ENCODE assay signal across 1 cellular context in the genomic region with DNA sequence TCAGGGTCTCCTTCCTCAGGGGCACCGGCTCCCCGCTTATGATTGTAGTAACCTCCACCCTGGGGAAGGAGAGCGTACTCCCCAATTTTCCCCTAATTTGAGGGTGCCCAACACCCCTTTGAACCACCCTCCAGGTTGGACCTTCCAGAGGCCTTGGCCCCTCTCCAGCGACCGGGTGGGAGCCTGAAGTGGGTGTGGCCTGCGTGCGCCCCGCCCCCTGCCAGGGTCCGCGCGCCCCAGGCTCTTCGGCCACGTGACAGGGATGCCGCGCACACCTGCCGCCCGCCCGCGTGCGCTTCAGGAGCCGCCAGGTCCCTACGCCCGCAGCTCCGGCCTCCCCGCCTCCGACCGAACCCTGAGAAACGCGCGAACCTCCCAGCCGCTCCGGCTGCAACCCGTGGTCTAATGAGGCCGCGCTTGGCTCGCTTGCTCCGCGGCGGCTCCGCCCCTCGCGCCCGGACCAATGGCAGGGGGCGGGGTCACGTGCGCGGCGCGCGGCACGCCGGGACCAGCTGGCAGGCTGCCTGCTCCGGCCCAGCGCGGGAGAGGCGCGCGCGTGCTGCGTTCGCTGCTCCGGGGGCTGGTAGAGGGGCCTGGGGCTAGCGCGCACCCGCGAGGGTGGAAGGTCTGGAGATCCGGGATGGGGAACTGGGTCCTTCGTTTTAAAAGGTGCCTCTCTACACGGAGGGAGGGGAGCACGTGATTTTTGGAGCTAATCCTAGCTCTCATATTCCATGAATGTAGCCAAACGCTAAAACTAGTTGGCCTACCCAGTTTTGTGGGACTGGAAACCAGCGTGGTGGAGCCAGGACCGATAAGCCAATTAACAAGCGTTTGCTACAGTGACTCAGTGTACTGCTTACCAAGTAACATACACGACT.
A peak's percentile ranks its signal among the peaks of the same experiment; 100 is the strongest.
TF ChIP-seq lines count a peak whose summit lies in the region.

A gene (minus strand): TSS at position 404 of the 881 bp plus-strand sequence. CDS start 618 bp downstream, outside the sequence.

TF ChIP-seq in HepG2, 621 proteins besides CTCF, POLR2A, EP300 and RAD21 (continued from another document and continues in another):
- TF ChIP-seq, protein P1, sequence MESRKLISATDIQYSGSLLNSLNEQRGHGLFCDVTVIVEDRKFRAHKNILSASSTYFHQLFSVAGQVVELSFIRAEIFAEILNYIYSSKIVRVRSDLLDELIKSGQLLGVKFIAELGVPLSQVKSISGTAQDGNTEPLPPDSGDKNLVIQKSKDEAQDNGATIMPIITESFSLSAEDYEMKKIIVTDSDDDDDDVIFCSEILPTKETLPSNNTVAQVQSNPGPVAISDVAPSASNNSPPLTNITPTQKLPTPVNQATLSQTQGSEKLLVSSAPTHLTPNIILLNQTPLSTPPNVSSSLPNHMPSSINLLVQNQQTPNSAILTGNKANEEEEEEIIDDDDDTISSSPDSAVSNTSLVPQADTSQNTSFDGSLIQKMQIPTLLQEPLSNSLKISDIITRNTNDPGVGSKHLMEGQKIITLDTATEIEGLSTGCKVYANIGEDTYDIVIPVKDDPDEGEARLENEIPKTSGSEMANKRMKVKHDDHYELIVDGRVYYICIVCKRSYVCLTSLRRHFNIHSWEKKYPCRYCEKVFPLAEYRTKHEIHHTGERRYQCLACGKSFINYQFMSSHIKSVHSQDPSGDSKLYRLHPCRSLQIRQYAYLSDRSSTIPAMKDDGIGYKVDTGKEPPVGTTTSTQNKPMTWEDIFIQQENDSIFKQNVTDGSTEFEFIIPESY (CRISPR knock-in tag; IDR thresholded peaks at IDR 0.05): no peak
- TF ChIP-seq, protein P2, sequence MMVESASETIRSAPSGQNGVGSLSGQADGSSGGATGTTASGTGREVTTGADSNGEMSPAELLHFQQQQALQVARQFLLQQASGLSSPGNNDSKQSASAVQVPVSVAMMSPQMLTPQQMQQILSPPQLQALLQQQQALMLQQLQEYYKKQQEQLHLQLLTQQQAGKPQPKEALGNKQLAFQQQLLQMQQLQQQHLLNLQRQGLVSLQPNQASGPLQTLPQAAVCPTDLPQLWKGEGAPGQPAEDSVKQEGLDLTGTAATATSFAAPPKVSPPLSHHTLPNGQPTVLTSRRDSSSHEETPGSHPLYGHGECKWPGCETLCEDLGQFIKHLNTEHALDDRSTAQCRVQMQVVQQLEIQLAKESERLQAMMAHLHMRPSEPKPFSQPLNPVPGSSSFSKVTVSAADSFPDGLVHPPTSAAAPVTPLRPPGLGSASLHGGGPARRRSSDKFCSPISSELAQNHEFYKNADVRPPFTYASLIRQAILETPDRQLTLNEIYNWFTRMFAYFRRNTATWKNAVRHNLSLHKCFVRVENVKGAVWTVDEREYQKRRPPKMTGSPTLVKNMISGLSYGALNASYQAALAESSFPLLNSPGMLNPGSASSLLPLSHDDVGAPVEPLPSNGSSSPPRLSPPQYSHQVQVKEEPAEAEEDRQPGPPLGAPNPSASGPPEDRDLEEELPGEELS (CRISPR knock-in tag; IDR thresholded peaks at IDR 0.05): peak; percentile 47; the same call in 1 of the 2 replicates
- TF ChIP-seq, protein P3, sequence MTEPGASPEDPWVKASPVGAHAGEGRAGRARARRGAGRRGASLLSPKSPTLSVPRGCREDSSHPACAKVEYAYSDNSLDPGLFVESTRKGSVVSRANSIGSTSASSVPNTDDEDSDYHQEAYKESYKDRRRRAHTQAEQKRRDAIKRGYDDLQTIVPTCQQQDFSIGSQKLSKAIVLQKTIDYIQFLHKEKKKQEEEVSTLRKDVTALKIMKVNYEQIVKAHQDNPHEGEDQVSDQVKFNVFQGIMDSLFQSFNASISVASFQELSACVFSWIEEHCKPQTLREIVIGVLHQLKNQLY (CRISPR knock-in tag; IDR thresholded peaks at IDR 0.05): 0 out of 2 replicates have a peak, but pooled peaks have one; percentile 40
- TF ChIP-seq, protein P4, sequence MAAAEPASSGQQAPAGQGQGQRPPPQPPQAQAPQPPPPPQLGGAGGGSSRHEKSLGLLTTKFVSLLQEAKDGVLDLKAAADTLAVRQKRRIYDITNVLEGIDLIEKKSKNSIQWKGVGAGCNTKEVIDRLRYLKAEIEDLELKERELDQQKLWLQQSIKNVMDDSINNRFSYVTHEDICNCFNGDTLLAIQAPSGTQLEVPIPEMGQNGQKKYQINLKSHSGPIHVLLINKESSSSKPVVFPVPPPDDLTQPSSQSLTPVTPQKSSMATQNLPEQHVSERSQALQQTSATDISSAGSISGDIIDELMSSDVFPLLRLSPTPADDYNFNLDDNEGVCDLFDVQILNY (CRISPR knock-in tag; conservative IDR thresholded peaks at IDR 0.05): peak; percentile 73; the same call in 1 of the 2 replicates
- TF ChIP-seq SUZ12 (IDR thresholded peaks at IDR 0.05; ENCODE audit: low read depth, low read length) (peak; percentile 26; the same call in 1 of the 2 replicates), JUN (CRISPR knock-in tag; IDR thresholded peaks at IDR 0.05) (peak; percentile 72), DPF2 (CRISPR knock-in tag; IDR thresholded peaks at IDR 0.05; ENCODE audit: borderline replicate concordance, low read depth) (no peak), HDAC1 (CRISPR knock-in tag; IDR thresholded peaks at IDR 0.05) (peak; percentile 85), NFYC (CRISPR knock-in tag; IDR thresholded peaks at IDR 0.05) (peak; percentile 78), MAZ (IDR thresholded peaks at IDR 0.05; ENCODE audit: borderline replicate concordance, low read depth, low read length) (peak; percentile 46; the same call in 1 of the 2 replicates), MAZ (CRISPR knock-in tag; IDR thresholded peaks at IDR 0.05; ENCODE audit: low read depth) (peak; percentile 84), MTA1 (CRISPR knock-in tag; IDR thresholded peaks at IDR 0.05; ENCODE audit: borderline replicate concordance) (peak; percentile 23; the same call in 1 of the 2 replicates), NKX3-1 (CRISPR knock-in tag; IDR thresholded peaks at IDR 0.05) (peak; percentile 92; the same call in 1 of the 2 replicates), JDP2 (CRISPR knock-in tag; IDR thresholded peaks at IDR 0.05; ENCODE audit: borderline replicate concordance) (peak; percentile 68; the same call in 1 of the 2 replicates), ZNF20 (CRISPR knock-in tag; IDR thresholded peaks at IDR 0.05) (0 out of 2 replicates have a peak, but pooled peaks have one; percentile 44), KLF16 (CRISPR knock-in tag; IDR thresholded peaks at IDR 0.05) (peak in 1 of 2 experiments; percentile 73; a peak in 1 of 4 replicates), SPEN (CRISPR knock-in tag; IDR thresholded peaks at IDR 0.05; ENCODE audit: low read depth) (peak; percentile 94), NCOA2 (CRISPR knock-in tag; IDR thresholded peaks at IDR 0.05) (peak; percentile 33; the same call in 1 of the 2 replicates), ZNF296 (CRISPR knock-in tag; conservative IDR thresholded peaks at IDR 0.05) (0 out of 2 replicates have a peak, but pooled peaks have one; percentile 6), SMARCE1 (IDR thresholded peaks at IDR 0.05; ENCODE audit: borderline replicate concordance) (no peak)
- TF ChIP-seq, protein P5, sequence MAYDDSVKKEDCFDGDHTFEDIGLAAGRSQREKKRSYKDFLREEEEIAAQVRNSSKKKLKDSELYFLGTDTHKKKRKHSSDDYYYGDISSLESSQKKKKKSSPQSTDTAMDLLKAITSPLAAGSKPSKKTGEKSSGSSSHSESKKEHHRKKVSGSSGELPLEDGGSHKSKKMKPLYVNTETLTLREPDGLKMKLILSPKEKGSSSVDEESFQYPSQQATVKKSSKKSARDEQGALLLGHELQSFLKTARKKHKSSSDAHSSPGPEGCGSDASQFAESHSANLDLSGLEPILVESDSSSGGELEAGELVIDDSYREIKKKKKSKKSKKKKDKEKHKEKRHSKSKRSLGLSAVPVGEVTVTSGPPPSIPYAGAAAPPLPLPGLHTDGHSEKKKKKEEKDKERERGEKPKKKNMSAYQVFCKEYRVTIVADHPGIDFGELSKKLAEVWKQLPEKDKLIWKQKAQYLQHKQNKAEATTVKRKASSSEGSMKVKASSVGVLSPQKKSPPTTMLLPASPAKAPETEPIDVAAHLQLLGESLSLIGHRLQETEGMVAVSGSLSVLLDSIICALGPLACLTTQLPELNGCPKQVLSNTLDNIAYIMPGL (CRISPR knock-in tag; IDR thresholded peaks at IDR 0.05; ENCODE audit: borderline replicate concordance in 1 of 2, low read depth in 1 of 2): 0 out of 4 replicates have a peak, but pooled peaks of 1 of the 2 experiments have one; percentile 26
- TF ChIP-seq, protein P6, sequence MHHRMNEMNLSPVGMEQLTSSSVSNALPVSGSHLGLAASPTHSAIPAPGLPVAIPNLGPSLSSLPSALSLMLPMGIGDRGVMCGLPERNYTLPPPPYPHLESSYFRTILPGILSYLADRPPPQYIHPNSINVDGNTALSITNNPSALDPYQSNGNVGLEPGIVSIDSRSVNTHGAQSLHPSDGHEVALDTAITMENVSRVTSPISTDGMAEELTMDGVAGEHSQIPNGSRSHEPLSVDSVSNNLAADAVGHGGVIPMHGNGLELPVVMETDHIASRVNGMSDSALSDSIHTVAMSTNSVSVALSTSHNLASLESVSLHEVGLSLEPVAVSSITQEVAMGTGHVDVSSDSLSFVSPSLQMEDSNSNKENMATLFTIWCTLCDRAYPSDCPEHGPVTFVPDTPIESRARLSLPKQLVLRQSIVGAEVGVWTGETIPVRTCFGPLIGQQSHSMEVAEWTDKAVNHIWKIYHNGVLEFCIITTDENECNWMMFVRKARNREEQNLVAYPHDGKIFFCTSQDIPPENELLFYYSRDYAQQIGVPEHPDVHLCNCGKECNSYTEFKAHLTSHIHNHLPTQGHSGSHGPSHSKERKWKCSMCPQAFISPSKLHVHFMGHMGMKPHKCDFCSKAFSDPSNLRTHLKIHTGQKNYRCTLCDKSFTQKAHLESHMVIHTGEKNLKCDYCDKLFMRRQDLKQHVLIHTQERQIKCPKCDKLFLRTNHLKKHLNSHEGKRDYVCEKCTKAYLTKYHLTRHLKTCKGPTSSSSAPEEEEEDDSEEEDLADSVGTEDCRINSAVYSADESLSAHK (CRISPR knock-in tag; IDR thresholded peaks at IDR 0.05; ENCODE audit: borderline replicate concordance): no peak; the same call in 1 of the 2 replicates
- TF ChIP-seq, protein P7, sequence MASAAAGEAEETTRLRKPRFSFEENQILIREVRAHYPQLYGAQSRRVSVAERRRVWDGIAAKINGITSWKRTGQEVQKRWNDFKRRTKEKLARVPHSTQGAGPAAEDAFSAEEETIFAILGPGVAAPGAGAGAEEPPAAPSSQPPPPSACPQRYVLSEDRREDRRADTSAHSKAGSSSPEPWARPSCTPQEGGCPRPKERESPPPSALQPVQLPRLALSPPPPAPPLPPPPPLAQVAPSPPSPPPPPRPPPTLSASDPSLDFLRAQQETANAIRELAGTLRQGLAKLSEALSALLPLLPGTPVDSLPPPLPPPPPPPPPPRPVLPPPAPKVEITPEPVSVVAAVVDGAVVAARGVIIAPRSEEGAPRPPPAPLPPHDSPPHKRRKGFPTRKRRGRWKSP (CRISPR knock-in tag; IDR thresholded peaks at IDR 0.05): peak; percentile 91
- TF ChIP-seq, protein P8, sequence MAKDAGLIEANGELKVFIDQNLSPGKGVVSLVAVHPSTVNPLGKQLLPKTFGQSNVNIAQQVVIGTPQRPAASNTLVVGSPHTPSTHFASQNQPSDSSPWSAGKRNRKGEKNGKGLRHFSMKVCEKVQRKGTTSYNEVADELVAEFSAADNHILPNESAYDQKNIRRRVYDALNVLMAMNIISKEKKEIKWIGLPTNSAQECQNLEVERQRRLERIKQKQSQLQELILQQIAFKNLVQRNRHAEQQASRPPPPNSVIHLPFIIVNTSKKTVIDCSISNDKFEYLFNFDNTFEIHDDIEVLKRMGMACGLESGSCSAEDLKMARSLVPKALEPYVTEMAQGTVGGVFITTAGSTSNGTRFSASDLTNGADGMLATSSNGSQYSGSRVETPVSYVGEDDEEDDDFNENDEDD (CRISPR knock-in tag; IDR thresholded peaks at IDR 0.05; ENCODE audit: borderline replicate concordance): peak; percentile 99
- TF ChIP-seq, protein P9, sequence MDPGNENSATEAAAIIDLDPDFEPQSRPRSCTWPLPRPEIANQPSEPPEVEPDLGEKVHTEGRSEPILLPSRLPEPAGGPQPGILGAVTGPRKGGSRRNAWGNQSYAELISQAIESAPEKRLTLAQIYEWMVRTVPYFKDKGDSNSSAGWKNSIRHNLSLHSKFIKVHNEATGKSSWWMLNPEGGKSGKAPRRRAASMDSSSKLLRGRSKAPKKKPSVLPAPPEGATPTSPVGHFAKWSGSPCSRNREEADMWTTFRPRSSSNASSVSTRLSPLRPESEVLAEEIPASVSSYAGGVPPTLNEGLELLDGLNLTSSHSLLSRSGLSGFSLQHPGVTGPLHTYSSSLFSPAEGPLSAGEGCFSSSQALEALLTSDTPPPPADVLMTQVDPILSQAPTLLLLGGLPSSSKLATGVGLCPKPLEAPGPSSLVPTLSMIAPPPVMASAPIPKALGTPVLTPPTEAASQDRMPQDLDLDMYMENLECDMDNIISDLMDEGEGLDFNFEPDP (CRISPR knock-in tag; conservative IDR thresholded peaks at IDR 0.05): no peak
- TF ChIP-seq, protein P10, sequence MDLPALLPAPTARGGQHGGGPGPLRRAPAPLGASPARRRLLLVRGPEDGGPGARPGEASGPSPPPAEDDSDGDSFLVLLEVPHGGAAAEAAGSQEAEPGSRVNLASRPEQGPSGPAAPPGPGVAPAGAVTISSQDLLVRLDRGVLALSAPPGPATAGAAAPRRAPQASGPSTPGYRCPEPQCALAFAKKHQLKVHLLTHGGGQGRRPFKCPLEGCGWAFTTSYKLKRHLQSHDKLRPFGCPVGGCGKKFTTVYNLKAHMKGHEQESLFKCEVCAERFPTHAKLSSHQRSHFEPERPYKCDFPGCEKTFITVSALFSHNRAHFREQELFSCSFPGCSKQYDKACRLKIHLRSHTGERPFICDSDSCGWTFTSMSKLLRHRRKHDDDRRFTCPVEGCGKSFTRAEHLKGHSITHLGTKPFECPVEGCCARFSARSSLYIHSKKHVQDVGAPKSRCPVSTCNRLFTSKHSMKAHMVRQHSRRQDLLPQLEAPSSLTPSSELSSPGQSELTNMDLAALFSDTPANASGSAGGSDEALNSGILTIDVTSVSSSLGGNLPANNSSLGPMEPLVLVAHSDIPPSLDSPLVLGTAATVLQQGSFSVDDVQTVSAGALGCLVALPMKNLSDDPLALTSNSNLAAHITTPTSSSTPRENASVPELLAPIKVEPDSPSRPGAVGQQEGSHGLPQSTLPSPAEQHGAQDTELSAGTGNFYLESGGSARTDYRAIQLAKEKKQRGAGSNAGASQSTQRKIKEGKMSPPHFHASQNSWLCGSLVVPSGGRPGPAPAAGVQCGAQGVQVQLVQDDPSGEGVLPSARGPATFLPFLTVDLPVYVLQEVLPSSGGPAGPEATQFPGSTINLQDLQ (CRISPR knock-in tag; IDR thresholded peaks at IDR 0.05): peak; percentile 70; the same call in 1 of the 2 replicates
- TF ChIP-seq, protein P11, sequence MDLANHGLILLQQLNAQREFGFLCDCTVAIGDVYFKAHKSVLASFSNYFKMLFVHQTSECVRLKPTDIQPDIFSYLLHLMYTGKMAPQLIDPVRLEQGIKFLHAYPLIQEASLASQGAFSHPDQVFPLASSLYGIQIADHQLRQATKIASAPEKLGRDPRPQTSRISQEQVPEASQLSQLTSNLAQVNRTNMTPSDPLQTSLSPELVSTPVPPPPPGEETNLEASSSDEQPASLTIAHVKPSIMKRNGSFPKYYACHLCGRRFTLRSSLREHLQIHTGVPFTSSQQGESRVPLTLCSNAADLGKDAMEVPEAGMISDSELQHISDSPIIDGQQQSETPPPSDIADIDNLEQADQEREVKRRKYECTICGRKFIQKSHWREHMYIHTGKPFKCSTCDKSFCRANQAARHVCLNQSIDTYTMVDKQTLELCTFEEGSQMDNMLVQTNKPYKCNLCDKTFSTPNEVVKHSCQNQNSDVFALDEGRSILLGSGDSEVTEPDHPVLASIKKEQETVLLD (CRISPR knock-in tag; IDR thresholded peaks at IDR 0.05; ENCODE audit: low read depth): peak; percentile 92; the same call in 1 of the 2 replicates
